9 cellular contexts compared by ENCODE assay signal in the genomic region with DNA sequence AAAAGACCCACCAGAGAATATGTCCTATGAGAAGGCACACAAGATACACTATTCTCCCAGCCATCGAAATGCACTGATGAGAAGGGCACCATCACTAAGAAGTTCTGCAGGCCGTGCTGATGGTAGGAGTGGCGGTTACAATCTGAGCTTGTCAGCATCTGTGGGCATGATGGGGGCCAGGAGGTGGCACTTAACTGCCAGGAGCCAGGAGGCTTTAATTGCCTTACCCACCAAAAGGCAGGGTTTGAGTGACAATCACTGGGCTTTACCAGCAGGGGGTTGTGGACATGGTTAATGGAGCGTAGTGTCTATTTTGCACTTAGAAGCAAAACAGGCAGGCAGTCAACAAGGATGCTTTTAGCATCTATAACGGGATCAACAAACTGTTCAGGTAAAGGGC. TPM values are rescaled to one million over a fixed set of nuclear protein-coding genes. Genes with fewer than 3 reads are reported as not detected.
A peak's percentile ranks its signal among the peaks of the same experiment; 100 is the strongest.
DNase-seq lines count a peak whose midpoint lies in the region; ATAC-seq and TF ChIP-seq lines count a peak whose summit lies in the region.
"Had no signal": no experiment of that assay in that cellular context is flagged by ENCODE, and none has a peak within 500 bp of the region (broad histone marks: within the 10 kb centered on the region; RNA-seq: fewer than 3 reads in every experiment).

No MANE protein-coding gene starts in this region.

- peak; percentile 29 for ATAC-seq in CD4-positive, alpha-beta T cell (ENCODE audit: poor library complexity)
- ATAC-seq in HG03378 (IDR thresholded peaks at IDR 0.05; ENCODE audit: unreplicated experiment) (no peak), left ventricle myocardium superior (no peak)
- ATAC-seq: left lung had no signal

- no peak for TF ChIP-seq CTCF in CD4-positive, alpha-beta T cell (IDR thresholded peaks at IDR 0.05)
- TF ChIP-seq CTCF in GM06990 (IDR thresholded peaks at IDR 0.05; ENCODE audit: insufficient read depth, low read length, poor library complexity, severe bottlenecking) (peak; percentile 26), brain microvascular endothelial cell (IDR thresholded peaks at IDR 0.05; ENCODE audit: low read depth, low read length, missing control alignments) (peak; percentile 16)

- H3K27ac ChIP-seq in CD4-positive, alpha-beta T cell (ENCODE audit: low read depth, low read length), result no peak overlapping the region
- H3K27ac ChIP-seq in brain microvascular endothelial cell, result no peak overlapping the region
- H3K27ac ChIP-seq: left lung had no signal

- no peaks in the 10 kb centered on the region for H3K4me1 Mint-ChIP-seq in CD4-positive, alpha-beta T cell (ENCODE audit: low read depth)

- in situ Hi-C loops in brain microvascular endothelial cell (cut with HindIII; ENCODE audit: low pct_ligation_motif_present, low sequenced_read_pairs), result no loop called here

- H3K36me3 Mint-ChIP-seq in CD4-positive, alpha-beta T cell (ENCODE audit: low read depth), result no peaks in the 10 kb centered on the region

- no peaks in the 10 kb centered on the region for H3K27me3 ChIP-seq in CD4-positive, alpha-beta T cell (ENCODE audit: control insufficient read depth, insufficient read depth, low read length)
- no peaks in the 10 kb centered on the region for H3K27me3 ChIP-seq in GM06990 (replicated peaks; ENCODE audit: control insufficient read depth, insufficient read depth, low read length)
- H3K27me3 ChIP-seq in brain microvascular endothelial cell (replicated peaks), result no peaks in the 10 kb centered on the region
- H3K27me3 ChIP-seq: left lung had no signal

- DNase-seq in CD4-positive, alpha-beta T cell, result no peak
- DNase-seq in GM06990 (ENCODE audit: extremely low read depth, insufficient read length) (no peak), NCI-H345 (lab: John Stamatoyannopoulos, UW) (peak; percentile 53), brain microvascular endothelial cell (no peak), posterior vena cava (ENCODE audit: low spot score) (no peak), left ventricle myocardium superior (no peak)
- DNase-seq: left lung; stimulated activated CD4-positive, alpha-beta T cell treated with anti-CD3 and anti-CD28 coated beads, Interleukin-4, amount 100 ng/mL, for 24 hours had no signal

- no peak overlapping the region for H3K4me3 Mint-ChIP-seq in CD4-positive, alpha-beta T cell

- no peaks in the 10 kb centered on the region for H3K9me3 ChIP-seq in CD4-positive, alpha-beta T cell (ENCODE audit: control insufficient read depth, low read length)
- H3K9me3 ChIP-seq: left lung had no signal

- CTCF ChIA-PET in CD4-positive, alpha-beta T cell (lab: Charles Lee), result interaction anchor here (1.5 kb wide), 1 partner anchor 161 kb away, joined by 3 read pairs; no protein-coding TSS in a partner anchor

- no peaks in the 10 kb centered on the region for H3K9me3 Mint-ChIP-seq in CD4-positive, alpha-beta T cell

- H3K27ac Mint-ChIP-seq in CD4-positive, alpha-beta T cell, result no peak overlapping the region

- POLR2A ChIA-PET in CD4-positive, alpha-beta T cell (lab: Charles Lee), result no interaction called here

- H3K4me3 ChIP-seq in GM06990 (replicated peaks; ENCODE audit: low read depth, low read length), result no peak overlapping the region
- H3K4me3 ChIP-seq in brain microvascular endothelial cell (ENCODE audit: low read depth, low read length), result no peak overlapping the region
- H3K4me3 ChIP-seq: left lung had no signal

- no peaks in the 10 kb centered on the region for H3K36me3 ChIP-seq in GM06990 (ENCODE audit: control insufficient read depth, insufficient read depth, low read length)
- no peaks in the 10 kb centered on the region for H3K36me3 ChIP-seq in brain microvascular endothelial cell (replicated peaks)
- H3K36me3 ChIP-seq: left lung had no signal

- intact Hi-C loops in CD4-positive, alpha-beta T cell (cut with DNase I, micrococcal nuclease), result loop anchor here in 1 of 2 experiments (10.0 kb wide), 1 partner anchor 454 kb away; no protein-coding TSS in a partner anchor
- intact Hi-C loops in posterior vena cava (cut with DNase I) (loop anchor here (10.0 kb wide), 2 partner anchors 94 to 164 kb away; a partner anchor contains a TSS), left ventricle myocardium superior (cut with micrococcal nuclease) (no loop called here)

- H3K27me3 Mint-ChIP-seq in CD4-positive, alpha-beta T cell, result no peaks in the 10 kb centered on the region

RNA-seq across cellular contexts. Expression of a gene that starts 16.0 kb away (rescaled TPM):
- total RNA-seq in CD4-positive, alpha-beta T cell, result 10 to 100 TPM; 14.0 to 16.9 TPM
- 10 to 100 TPM; 37.8 to 44.4 TPM for total RNA-seq in posterior vena cava
- total RNA-seq in left ventricle myocardium superior, result 19.2 TPM

RNA-seq across cellular contexts. Expression of a gene that starts 31.6 kb away (rescaled TPM):
- 10 to 100 TPM; 68.5 TPM for total RNA-seq in CD4-positive, alpha-beta T cell
- 10 to 100 TPM; 42.8 to 46.9 TPM for total RNA-seq in posterior vena cava
- total RNA-seq in left ventricle myocardium superior, result 23.6 TPM
